Comparison of ENCODE assay signal across 25 cellular contexts in the genomic region with DNA sequence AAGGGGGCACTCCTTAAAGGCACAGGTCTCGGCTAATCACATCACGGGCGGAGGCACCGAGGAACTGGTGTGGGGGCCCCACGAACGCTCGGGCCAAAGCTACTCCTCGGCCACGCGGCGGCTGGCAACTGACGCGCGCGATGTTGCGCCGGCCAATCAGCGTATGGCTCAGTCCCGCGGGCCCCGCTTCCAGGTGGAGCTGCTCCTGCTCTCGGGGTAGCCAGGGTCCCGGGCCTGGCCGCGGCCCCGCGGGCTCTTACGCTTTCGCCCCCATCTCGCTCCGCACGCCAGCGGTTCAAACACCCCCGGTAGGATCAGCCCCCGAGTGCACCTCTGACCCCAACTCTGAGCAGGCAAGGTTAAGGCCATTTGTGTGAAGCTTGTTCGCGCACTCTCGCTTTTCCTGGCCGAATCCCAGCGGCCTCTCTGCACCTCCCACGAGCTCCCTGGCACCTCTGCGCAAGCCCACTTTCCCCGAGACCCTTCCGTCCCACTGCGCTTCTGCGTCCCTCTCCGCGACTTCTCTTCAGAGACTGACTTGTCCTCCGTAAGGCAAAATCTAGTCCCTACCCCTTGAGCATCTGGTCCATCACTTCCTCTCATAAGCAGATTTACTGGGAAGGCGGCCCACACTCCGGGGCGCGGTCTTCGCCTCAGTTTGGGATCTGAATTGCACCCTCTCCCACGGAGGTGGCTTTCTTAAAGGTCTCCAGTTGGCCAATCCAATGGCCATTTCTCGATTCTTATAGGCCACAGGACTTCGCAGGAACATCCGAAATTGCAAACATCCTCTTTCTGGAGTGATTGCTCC.
A peak's percentile ranks its signal among the peaks of the same experiment; 100 is the strongest.
DNase-seq lines count a peak whose midpoint lies in the region; ATAC-seq and TF ChIP-seq lines count a peak whose summit lies in the region.
"Had no signal": no experiment of that assay in that cellular context is flagged by ENCODE, and none has a peak within 500 bp of the region (broad histone marks: within the 10 kb centered on the region; RNA-seq: fewer than 3 reads in every experiment).

No MANE protein-coding gene starts in this region.

- H3K9me3 ChIP-seq in HUES6 (ENCODE audit: control insufficient read depth, insufficient read depth, low read depth, low read length) (peaks cover 6% of the 10 kb centered on the region; the same call in 1 of the 2 replicates), iPS-15b (ENCODE audit: control insufficient read depth, insufficient read depth, low read length) (no peaks in the 10 kb centered on the region), mucosa of descending colon (no peaks in the 10 kb centered on the region)

- no peaks in the 10 kb centered on the region for H3K4me1 Mint-ChIP-seq in progenitor cell of endocrine pancreas (ENCODE audit: low read depth)

- ATAC-seq in HG02642 (IDR thresholded peaks at IDR 0.05; ENCODE audit: poor library complexity, unreplicated experiment) = no peak
- ATAC-seq in mucosa of descending colon = no peak
- ATAC-seq in left lobe of liver = no peak

- peak overlapping the region; percentile 49; the same call in 1 of the 2 replicates for H3K4me3 ChIP-seq in HUES6 (ENCODE audit: low read depth, low read length)
- H3K4me3 ChIP-seq in dorsolateral prefrontal cortex = peak overlapping the region in 34 of 59 donors; percentile 3 to 49 (median 30)
- H3K4me3 ChIP-seq in iPS-15b (ENCODE audit: low read depth, low read length) = peak overlapping the region; percentile 71
- H3K4me3 ChIP-seq in mucosa of descending colon = no peak overlapping the region
- H3K4me3 ChIP-seq: spleen had no signal

- no peaks in the 10 kb centered on the region for H3K36me3 Mint-ChIP-seq in progenitor cell of endocrine pancreas (ENCODE audit: insufficient read depth)
- H3K36me3 Mint-ChIP-seq: CD4-positive, CD25-positive, alpha-beta regulatory T cell had no signal

- no peaks in the 10 kb centered on the region; the same call in 1 of the 2 replicates for H3K4me1 ChIP-seq in HUES6 (ENCODE audit: control insufficient read depth, insufficient read depth, low read length)
- peaks cover 2% of the 10 kb centered on the region for H3K4me1 ChIP-seq in iPS-15b (ENCODE audit: control insufficient read depth, insufficient read depth, low read length)
- H3K4me1 ChIP-seq in mucosa of descending colon (ENCODE audit: low read depth) = no peaks in the 10 kb centered on the region

- DNase-seq in dorsolateral prefrontal cortex = no peak
- no peak for DNase-seq in progenitor cell of endocrine pancreas (ENCODE audit: low spot score, unreplicated experiment)
- DNase-seq in islet precursor cell = no peak
- no peak for DNase-seq in mucosa of descending colon
- no peak for DNase-seq in left lobe of liver (ENCODE audit: low spot score)
- DNase-seq: activated B cell treated with CpG ODN at 0.5 μM for 24 hours; activated CD4-positive, alpha-beta T cell treated with anti-CD3 and anti-CD28 coated beads, Interleukin-2, amount 50 U/mL, for 48 hours; activated CD8-positive, alpha-beta memory T cell treated with anti-CD3 and anti-CD28 coated beads, Interleukin-2, amount 50 U/mL, for 48 hours; activated effector memory CD4-positive, alpha-beta T cell treated with Interleukin-2 at 50 U/mL for 16 hours; CD4-positive, CD25-positive, alpha-beta regulatory T cell; cortex of kidney; DMS 273 treated with DMSO at 0.1 percent for 48 hours; HCEC 1CT; hippocampal formation; KBM-7; NCI-H1436 treated with DMSO at 0.1 percent for 48 hours; NCI-H2171; NCI-H524 treated with DMSO at 0.1 percent for 48 hours; spleen; stimulated activated CD4-positive, alpha-beta T cell treated with anti-CD3 and anti-CD28 coated beads, Interleukin-4, amount 100 ng/mL, for 1 hour; stimulated activated naive CD4-positive, alpha-beta T cell had no signal

- peak overlapping the region; percentile 30 for H3K4me3 Mint-ChIP-seq in progenitor cell of endocrine pancreas (ENCODE audit: low read depth)
- H3K4me3 Mint-ChIP-seq: activated B cell treated with CpG ODN at 0.5 μM for 24 hours, neural crest cell had no signal

- TF ChIP-seq CTCF in dorsolateral prefrontal cortex (IDR thresholded peaks at IDR 0.05 in 54 of 56, conservative IDR thresholded peaks at IDR 0.05 in 2 of 56; ENCODE audit: low read depth in 1 of 56, partially characterized antibody in 56 of 56) (no peak), progenitor cell of endocrine pancreas (IDR thresholded peaks at IDR 0.05; ENCODE audit: unreplicated experiment) (no peak), mucosa of descending colon (IDR thresholded peaks at IDR 0.05) (no peak)

- H3K9ac ChIP-seq in HUES6 (ENCODE audit: low read length) (no peak overlapping the region), iPS-15b (ENCODE audit: low read depth, low read length) (peak overlapping the region; percentile 24)

- H3K36me3 ChIP-seq in HUES6 (ENCODE audit: control insufficient read depth, insufficient read depth, low read length) (no peaks in the 10 kb centered on the region), iPS-15b (ENCODE audit: control insufficient read depth, insufficient read depth, low read length) (no peaks in the 10 kb centered on the region), mucosa of descending colon (ENCODE audit: low read depth) (no peaks in the 10 kb centered on the region)
- H3K36me3 ChIP-seq: spleen had no signal

- peaks cover 21% of the 10 kb centered on the region for H3K9me3 Mint-ChIP-seq in progenitor cell of endocrine pancreas (ENCODE audit: low read depth)

- H3K27ac ChIP-seq in HUES6 (ENCODE audit: low read depth, low read length) = no peak overlapping the region
- no peak overlapping the region for H3K27ac ChIP-seq in dorsolateral prefrontal cortex
- H3K27ac ChIP-seq: spleen had no signal

- no peak overlapping the region for H3K27ac Mint-ChIP-seq in progenitor cell of endocrine pancreas
- H3K27ac Mint-ChIP-seq: activated B cell treated with CpG ODN at 0.5 μM for 24 hours; CD4-positive, CD25-positive, alpha-beta regulatory T cell had no signal

- H3K27me3 Mint-ChIP-seq in progenitor cell of endocrine pancreas = peaks cover 23% of the 10 kb centered on the region

- intact Hi-C loops in dorsolateral prefrontal cortex (cut with DNase I) = no loop called here
- intact Hi-C loops in mucosa of descending colon (cut with DNase I, micrococcal nuclease) = no loop called here

- H3K27me3 ChIP-seq in HUES6 (ENCODE audit: control insufficient read depth, insufficient read depth, low read length) = peaks cover 25% of the 10 kb centered on the region
- peaks cover 0 to 52% (median 28%) of the 10 kb centered on the region in 45 donors for H3K27me3 ChIP-seq in dorsolateral prefrontal cortex
- H3K27me3 ChIP-seq in iPS-15b (ENCODE audit: control insufficient read depth, insufficient read depth, low read length) = peaks cover 40% of the 10 kb centered on the region
